In genomic region chr2:85287721-85288120, GRCh38 we compare ENCODE assay signal across 16 cellular contexts. TPM values are rescaled to one million over a fixed set of nuclear protein-coding genes. Genes with fewer than 3 reads are reported as not detected.
A peak's percentile ranks its signal among the peaks of the same experiment; 100 is the strongest.
DNase-seq lines count a peak whose midpoint lies in the region; ATAC-seq and TF ChIP-seq lines count a peak whose summit lies in the region.
"Had no signal": no experiment of that assay in that cellular context is flagged by ENCODE, and none has a peak within 500 bp of the region (broad histone marks: within the 10 kb centered on the region; RNA-seq: fewer than 3 reads in every experiment).

No MANE protein-coding gene starts in this region.

- POLR2A ChIA-PET in Caco-2 (lab: Charles Lee) (no interaction called here), PC-3 (lab: Charles Lee; ENCODE audit: unreplicated experiment) (no interaction called here)

- H3K9me3 ChIP-seq in Caco-2 (no peaks in the 10 kb centered on the region), PC-3 (ENCODE audit: low read length) (no peaks in the 10 kb centered on the region), stomach (no peaks in the 10 kb centered on the region), transverse colon (no peaks in the 10 kb centered on the region)
- H3K9me3 ChIP-seq: SJCRH30 had no signal

- peaks cover 16% of the 10 kb centered on the region for H3K4me1 ChIP-seq in Caco-2
- H3K4me1 ChIP-seq in PC-3 (ENCODE audit: insufficient read depth, low read length), result peaks cover 27% of the 10 kb centered on the region
- peaks cover 0 to 19% (median 6%) of the 10 kb centered on the region in 4 donors for H3K4me1 ChIP-seq in stomach
- H3K4me1 ChIP-seq in transverse colon, result peaks cover 0 to 23% (median 4%) of the 10 kb centered on the region in 4 donors
- H3K4me1 ChIP-seq: SJCRH30 had no signal

- H3K36me3 Mint-ChIP-seq in Caco-2 (ENCODE audit: insufficient read depth, unreplicated experiment), result no peaks in the 10 kb centered on the region

- no peaks in the 10 kb centered on the region for H3K9me2 ChIP-seq in PC-3 (replicated peaks; ENCODE audit: low read length)

- DNase-seq in Caco-2, result no peak
- no peak for DNase-seq in PC-3
- peak; percentile 71 for DNase-seq in epithelial cell of esophagus (ENCODE audit: low read depth)
- no peak for DNase-seq in retinal pigment epithelial cell (ENCODE audit: low read depth)
- DNase-seq in stomach, result no peak
- no peak for DNase-seq in transverse colon
- DNase-seq: CD4-positive, alpha-beta T cell; MM.1S; NCI-H1105 treated with DMSO at 0.1 percent for 48 hours; NCI-H187 treated with DMSO at 0.1 percent for 48 hours; NCI-H446; NCI-H774; SJCRH30 had no signal

- H3K4me2 ChIP-seq in PC-3 (ENCODE audit: low read length), result peak overlapping the region; percentile 72

- intact Hi-C loops in Caco-2 (cut with micrococcal nuclease; ENCODE audit: unreplicated experiment), result no loop called here
- intact Hi-C loops in PC-3 (cut with micrococcal nuclease), result loop anchor here (1.0 kb wide), 1 partner anchor 11 kb away; no protein-coding TSS in a partner anchor
- intact Hi-C loops in stomach (cut with DNase I; ENCODE audit: low total_unique reads), result no loop called here
- intact Hi-C loops in transverse colon (cut with DNase I; ENCODE audit: low total_unique reads), result loop anchor here (5.0 kb wide), 1 partner anchor 220 kb away; no protein-coding TSS in a partner anchor

- H3K27me3 ChIP-seq in Caco-2 (replicated peaks; ENCODE audit: control insufficient read depth, insufficient read depth, low read length), result no peaks in the 10 kb centered on the region
- H3K27me3 ChIP-seq in PC-3 (ENCODE audit: low read length), result no peaks in the 10 kb centered on the region
- H3K27me3 ChIP-seq in stomach, result no peaks in the 10 kb centered on the region
- no peaks in the 10 kb centered on the region for H3K27me3 ChIP-seq in transverse colon
- H3K27me3 ChIP-seq: SJCRH30 had no signal

- no peaks in the 10 kb centered on the region for H3F3A ChIP-seq in PC-3 (ENCODE audit: low read length, unreplicated experiment)

- no peak overlapping the region for H3K9ac ChIP-seq in PC-3 (ENCODE audit: low read length)

- BruUV-seq in Caco-2 (replicated peaks; lab: Mats Ljungman, UMichigan) (no TSS peak), PC-3 (replicated peaks; lab: Mats Ljungman, UMichigan) (no TSS peak)

- H3K9me3 Mint-ChIP-seq in Caco-2 (ENCODE audit: unreplicated experiment), result no peaks in the 10 kb centered on the region
- H3K9me3 Mint-ChIP-seq: CD4-positive, alpha-beta T cell had no signal

- no peak for ATAC-seq in PC-3
- no peak for ATAC-seq in HG03342 (IDR thresholded peaks at IDR 0.05; ENCODE audit: unreplicated experiment)
- ATAC-seq: HepG2 had no signal

- TF ChIP-seq CTCF in Caco-2 (IDR thresholded peaks at IDR 0.05; ENCODE audit: insufficient read depth in 1 of 2, low read depth in 1 of 2, low read length in 1 of 2, severe bottlenecking in 1 of 2, unreplicated experiment in 1 of 2) (no peak), PC-3 (conservative IDR thresholded peaks at IDR 0.05; ENCODE audit: low read depth, low read length) (no peak), epithelial cell of esophagus (IDR thresholded peaks at IDR 0.05; ENCODE audit: insufficient read depth, low read depth, low read length, missing control alignments) (no peak), retinal pigment epithelial cell (conservative IDR thresholded peaks at IDR 0.05; ENCODE audit: low read depth, low read length) (no peak), stomach (IDR thresholded peaks at IDR 0.05) (no peak), transverse colon (IDR thresholded peaks at IDR 0.05) (no peak)

- H3K27ac Mint-ChIP-seq in Caco-2 (ENCODE audit: unreplicated experiment), result peak overlapping the region; percentile 63
- H3K27ac Mint-ChIP-seq: B cell had no signal

- H3K27me3 Mint-ChIP-seq in Caco-2 (ENCODE audit: insufficient read depth, unreplicated experiment), result no peaks in the 10 kb centered on the region
- H3K27me3 Mint-ChIP-seq: CD4-positive, alpha-beta T cell had no signal

- H3K4me1 Mint-ChIP-seq in Caco-2 (ENCODE audit: low read depth, unreplicated experiment), result peaks cover 24% of the 10 kb centered on the region

- in situ Hi-C loops in transverse colon (cut with MboI; ENCODE audit: low pct_ligation_motif_present in 1 of 4, low pct_unique_long_range_greater_than_20kb in 1 of 4, low sequenced_read_pairs in 3 of 4), result loop anchor here in 3 of 4 donors (5.0 to 25.0 kb wide), 4 partner anchors 150 to 350 kb away; partner anchors contain the start of gene TCF7L1 (in 3 of the 3)

- H3K4me3 Mint-ChIP-seq in Caco-2 (ENCODE audit: unreplicated experiment), result no peak overlapping the region
- H3K4me3 Mint-ChIP-seq: B cell had no signal

- no peaks in the 10 kb centered on the region for H4K20me1 ChIP-seq in PC-3 (ENCODE audit: low read length)

- H3K27ac ChIP-seq in PC-3 (ENCODE audit: low read length) (peak overlapping the region; percentile 71), stomach (peak overlapping the region in 2 of 5 donors; percentile 54 to 55), transverse colon (peak overlapping the region in 2 of 4 donors; percentile 15 to 37)
- H3K27ac ChIP-seq: SJCRH30 had no signal

- no peaks in the 10 kb centered on the region for H3K79me2 ChIP-seq in PC-3 (ENCODE audit: low read length)

- WGBS in stomach, 5 donors, result 87 to 98% (median 93%) methylated on average over 7 of the region's 7 CpGs
- WGBS in transverse colon (ENCODE audit: low coverage in 1 of 2), 2 donors, result 90 to 91% methylated on average over 7 of the region's 7 CpGs

- TF ChIP-seq EP300 in stomach (IDR thresholded peaks at IDR 0.05) (no peak), transverse colon (IDR thresholded peaks at IDR 0.05; ENCODE audit: low read depth) (no peak)

- H3K4me3 ChIP-seq in Caco-2 (ENCODE audit: low read depth, low read length) (no peak overlapping the region), PC-3 (ENCODE audit: low read length) (peak overlapping the region; percentile 14; the same call in 1 of the 2 replicates), epithelial cell of esophagus (ENCODE audit: low read length) (no peak overlapping the region), retinal pigment epithelial cell (ENCODE audit: low read length) (peak overlapping the region; percentile 4), stomach (no peak overlapping the region), transverse colon (no peak overlapping the region)
- H3K4me3 ChIP-seq: SJCRH30 had no signal

- CTCF ChIA-PET in Caco-2 (lab: Charles Lee) (interaction anchor here (0.5 to 1.7 kb wide), 2 partner anchors 155 to 270 kb away, joined by 3 to 16 read pairs; partner anchors contain the start of gene TCF7L1), PC-3 (lab: Charles Lee) (interaction anchor here (0.6 kb wide), 1 partner anchor 213 kb away, joined by 3 read pairs; no protein-coding TSS in a partner anchor)

- H2AFZ ChIP-seq in PC-3 (ENCODE audit: low read length), result peak overlapping the region; percentile 66; the same call in 1 of the 2 replicates

- H3K36me3 ChIP-seq in Caco-2 (ENCODE audit: control insufficient read depth, insufficient read depth, low read length), result no peaks in the 10 kb centered on the region; the same call in none of the 2 replicates
- H3K36me3 ChIP-seq in PC-3 (ENCODE audit: low read depth, low read length), result no peaks in the 10 kb centered on the region
- no peaks in the 10 kb centered on the region for H3K36me3 ChIP-seq in stomach
- H3K36me3 ChIP-seq in transverse colon, result no peaks in the 10 kb centered on the region

- no peak for TF ChIP-seq POLR2A in stomach (IDR thresholded peaks at IDR 0.05)
- TF ChIP-seq POLR2A in transverse colon (IDR thresholded peaks at IDR 0.05), result no peak

RNA-seq across cellular contexts. Expression of gene TGOLN2, which starts 40.1 kb away (rescaled TPM):
- total RNA-seq in Caco-2 (2022) (109 and 119 TPM in 2 replicates), PC-3 (2014; rRNA removed) (48.9 and 67.3 TPM in 2 replicates), stomach (100 to 1,000 TPM; 104 to 232 (median 181) TPM), transverse colon (100 to 1,000 TPM; 113 to 234 (median 232) TPM)
- polyA plus RNA-seq in stomach, result 10 to 100 TPM; 10.8 to 21.7 (median 13.0) TPM

Comparison
In these comparisons a context has a peak if more than half of its experiments do, and no peak if none do; other contexts are left out.
1. H3K4me3 ChIP-seq: peak in PC-3 (single experiment) and retinal pigment epithelial cell (single experiment); none in Caco-2 (single experiment), epithelial cell of esophagus (single experiment), stomach (0 of 4) and transverse colon (0 of 4).
2. intact Hi-C loops: an anchor here in PC-3 (1.0 kb wide) and transverse colon (5.0 kb wide); none called in Caco-2 and stomach.